ENCODE assay signal across 12 cellular contexts in the genomic region with DNA sequence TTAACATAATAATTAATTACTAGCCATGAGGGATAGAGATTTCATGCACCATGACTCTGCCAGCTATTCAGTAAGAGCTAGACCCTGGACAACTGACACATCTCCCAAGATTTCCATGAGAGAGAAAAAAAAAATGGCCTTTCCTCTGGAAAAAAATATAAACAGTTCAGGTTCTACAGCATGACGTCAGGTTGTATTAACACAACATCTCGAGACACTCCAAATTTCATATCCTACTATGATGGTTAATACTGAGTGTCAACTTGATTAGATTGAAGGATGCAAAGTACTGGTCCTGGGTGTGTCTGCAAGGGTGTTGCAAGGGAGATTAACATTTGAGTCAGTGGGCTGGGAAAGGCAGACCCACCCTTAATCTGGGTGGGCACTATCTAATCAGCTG. TPM values are rescaled to one million over a fixed set of nuclear protein-coding genes. Genes with fewer than 3 reads are reported as not detected.
"Had no signal": no experiment of that assay in that cellular context is flagged by ENCODE, and none has a peak within 500 bp of the region (broad histone marks: within the 10 kb centered on the region; RNA-seq: fewer than 3 reads in every experiment).

No MANE protein-coding gene starts in this region.

- H3K36me3 ChIP-seq: HAP-1 had no signal

- H3K4me2 ChIP-seq: GM23338 had no signal

- H3K4me1 ChIP-seq: HAP-1 had no signal

- H3K9ac ChIP-seq: GM23248 had no signal

- H3K27ac ChIP-seq: GM23248 had no signal

- H2AFZ ChIP-seq: GM23248, GM23338 had no signal

- H3K4me3 ChIP-seq: GM23248, GM23338, HAP-1 had no signal

- FAIRE-seq: H1, H54 had no signal

- ATAC-seq: GM23338, HCT116 had no signal

- H3K9me3 ChIP-seq: HAP-1 had no signal

- DNase-seq: GM23248, GOT3, H7, H9, HCEC 1CT, HFFc6 had no signal

RNA-seq across cellular contexts. Expression of gene DBX2, which starts 11.1 kb away (rescaled TPM):
- total RNA-seq: GM23248, H1, H4, H7, H9, HFFc6 had no signal
- polyA plus RNA-seq: GM23248 had no signal
